In genomic region chr21:44930543-44930981, GRCh38 we compare ENCODE assay signal across 11 cellular contexts. TPM values are rescaled to one million over a fixed set of nuclear protein-coding genes. Genes with fewer than 3 reads are reported as not detected.
DNase-seq lines count a peak whose midpoint lies in the region; ATAC-seq, FAIRE-seq and TF ChIP-seq lines count a peak whose summit lies in the region.
"Had no signal": no experiment of that assay in that cellular context is flagged by ENCODE, and none has a peak within 500 bp of the region (broad histone marks: within the 10 kb centered on the region; RNA-seq: fewer than 3 reads in every experiment).

No MANE protein-coding gene starts in this region.

- no TSS peak for BruUV-seq in HepG2 (replicated peaks; lab: Mats Ljungman, UMichigan)

- no peaks in the 10 kb centered on the region for H3K36me3 Mint-ChIP-seq in activated naive CD4-positive, alpha-beta T cell treated with anti-CD3 and anti-CD28 coated beads, Interleukin-2, amount 50 U/mL, for 72 hours

- H3K27me3 ChIP-seq in HepG2 (ENCODE audit: control insufficient read depth in 1 of 2, insufficient read depth in 2 of 2, low read length in 2 of 2): peaks cover 1 to 4% of the 10 kb centered on the region in 2 experiments; a peak in 3 of 5 replicates
- peaks cover 84% of the 10 kb centered on the region for H3K27me3 ChIP-seq in transverse colon

- H3K27ac Mint-ChIP-seq in activated naive CD4-positive, alpha-beta T cell treated with anti-CD3 and anti-CD28 coated beads, Interleukin-2, amount 50 U/mL, for 72 hours: peak overlapping the region in 1 of 2 donors; percentile 11

- no peaks in the 10 kb centered on the region for H4K20me1 ChIP-seq in HepG2 (ENCODE audit: insufficient read depth, low read length)

- peak overlapping the region; percentile 56; the same call in 1 of the 2 replicates for H3K4me2 ChIP-seq in HepG2 (ENCODE audit: low read depth, low read length)

- FAIRE-seq in HepG2 (lab: Jason Lieb, UNC): no peak

- WGBS in HepG2 (ENCODE audit: low lambda C conversion rate): 64% methylated on average over 11 of the region's 12 CpGs
- 31% methylated on average over 12 of the region's 12 CpGs; no CpG with 5 or more reads in 1 of the 2 donors for WGBS in transverse colon (ENCODE audit: low coverage in 1 of 2), 2 donors

- CTCF ChIA-PET in HepG2 (lab: Yijun Ruan, JAX; ENCODE audit: low intra/inter-chr PET ratio, low total read pairs): no interaction called here

- no peak overlapping the region; a peak in 1 of 6 replicates for H3K4me3 ChIP-seq in HepG2 (replicated peaks in 1 of 3; ENCODE audit: insufficient read depth in 1 of 3, low read depth in 2 of 3, low read length in 3 of 3)
- no peak overlapping the region for H3K4me3 ChIP-seq in transverse colon

- intact Hi-C loops in HepG2 (cut with micrococcal nuclease; ENCODE audit: unreplicated experiment) (no loop called here), transverse colon (cut with DNase I; ENCODE audit: low total_unique reads) (no loop called here)

- H3K36me3 ChIP-seq in HepG2 (replicated peaks in 1 of 2; ENCODE audit: control insufficient read depth in 1 of 2, insufficient read depth in 2 of 2, low read length in 2 of 2) (no peaks in the 10 kb centered on the region), transverse colon (no peaks in the 10 kb centered on the region)

- TF ChIP-seq POLR2A in HepG2 (IDR thresholded peaks at IDR 0.05; ENCODE audit: insufficient read depth in 1 of 2, low read depth in 2 of 2, low read length in 2 of 2) (no peak), transverse colon (IDR thresholded peaks at IDR 0.05) (no peak)

- H3K79me2 ChIP-seq in HepG2 (ENCODE audit: insufficient read depth, low read length): no peaks in the 10 kb centered on the region

- H3K27ac ChIP-seq in HepG2 (ENCODE audit: extremely low read length, insufficient read depth, low read length) (no peak overlapping the region), transverse colon (peak overlapping the region in 2 of 4 donors; percentile 18 to 31), substantia nigra (ENCODE audit: low read depth, low read length, poor library complexity, severe bottlenecking) (no peak overlapping the region)
- H3K27ac ChIP-seq: epithelial cell of prostate, tibial artery had no signal

- H3K4me1 ChIP-seq in HepG2 (ENCODE audit: insufficient read depth, low read length) (peaks cover 89% of the 10 kb centered on the region), transverse colon (peaks cover 10 to 41% (median 27%) of the 10 kb centered on the region in 4 donors)

- no peak for TF ChIP-seq CTCF in HepG2 (CRISPR knock-in tag; IDR thresholded peaks at IDR 0.05)
- no peak for TF ChIP-seq CTCF in transverse colon (IDR thresholded peaks at IDR 0.05)

- no peak overlapping the region for H3K9ac ChIP-seq in HepG2 (ENCODE audit: insufficient read depth, low read depth, low read length)

- DNase-seq in activated naive CD4-positive, alpha-beta T cell treated with Interleukin-2 at 50 U/mL for 16 hours: peak; percentile 66
- no peak for DNase-seq in activated naive CD4-positive, alpha-beta T cell treated with anti-CD3 and anti-CD28 coated beads, Interleukin-2, amount 50 U/mL, for 72 hours (ENCODE audit: low spot score in 2 of 2)
- peak; percentile 62 for DNase-seq in activated T-cell treated with anti-CD3 and anti-CD28 coated beads for 1 hour (ENCODE audit: low read depth)
- DNase-seq in HepG2 (ENCODE audit: low spot score): no peak
- peak; percentile 39 for DNase-seq in transverse colon
- DNase-seq in NCI-H2196 (lab: John Stamatoyannopoulos, UW; ENCODE audit: unreplicated experiment): no peak
- no peak for DNase-seq in inferior parietal cortex (ENCODE audit: extremely low spot score)
- no peak for DNase-seq in substantia nigra (lab: John Stamatoyannopoulos, UW)
- DNase-seq: SW 1271 had no signal

- no peak for TF ChIP-seq RAD21 in HepG2 (CRISPR knock-in tag; IDR thresholded peaks at IDR 0.05)

- POLR2A ChIA-PET in HepG2 (lab: Yijun Ruan, JAX): interaction anchor here (2.6 kb wide), 1 partner anchor 17 kb away, joined by 15 read pairs; no protein-coding TSS in a partner anchor

- no peak for TF ChIP-seq EP300 in HepG2 (IDR thresholded peaks at IDR 0.05; ENCODE audit: low read depth in 2 of 2, low read length in 2 of 2)
- TF ChIP-seq EP300 in HepG2 (CRISPR knock-in tag; IDR thresholded peaks at IDR 0.05; ENCODE audit: borderline replicate concordance): no peak
- no peak for TF ChIP-seq EP300 in transverse colon (IDR thresholded peaks at IDR 0.05; ENCODE audit: low read depth)

- H3K9me3 ChIP-seq in HepG2 (ENCODE audit: low read length) (no peaks in the 10 kb centered on the region), transverse colon (no peaks in the 10 kb centered on the region)
- H3K9me3 ChIP-seq: tibial artery had no signal

- in situ Hi-C loops in HepG2 (cut with HindIII; ENCODE audit: extremely low pct_ligation_motif_present, low pct_unique_long_range_greater_than_20kb): no loop called here
- in situ Hi-C loops in transverse colon (cut with MboI; ENCODE audit: low pct_ligation_motif_present in 1 of 4, low pct_unique_long_range_greater_than_20kb in 1 of 4, low sequenced_read_pairs in 3 of 4): loop anchor here in 1 of 4 donors (10.0 to 25.0 kb wide), 2 partner anchors 46 to 118 kb away; partner anchors contain the start of genes SUMO3 and UBE2G2

- H2AFZ ChIP-seq in HepG2 (ENCODE audit: low read length): no peak overlapping the region

- no peak for ATAC-seq in activated naive CD4-positive, alpha-beta T cell treated with anti-CD3 and anti-CD28 coated beads, Interleukin-2, amount 50 U/mL, for 72 hours
- ATAC-seq in HepG2: no peak

- no peaks in the 10 kb centered on the region for H3K9me3 Mint-ChIP-seq in activated naive CD4-positive, alpha-beta T cell treated with anti-CD3 and anti-CD28 coated beads, Interleukin-2, amount 50 U/mL, for 72 hours

RNA-seq across cellular contexts. Expression of gene SLX9, which starts 9.3 kb away (rescaled TPM):
- total RNA-seq in activated naive CD4-positive, alpha-beta T cell treated with anti-CD3 and anti-CD28 coated beads, Interleukin-2, amount 50 U/mL, for 72 hours: 10 to 100 TPM; 25.3 to 63.9 TPM
- total RNA-seq in HepG2 (2016; rRNA removed; fragmentation: Illumina TruSeq; extraction: Trizol) (47.1 and 51.5 TPM in 2 replicates), transverse colon (10 to 100 TPM in 3 of 4 donors, 1 to 10 TPM in 1; 8.1 to 46.0 (median 16.6) TPM)
- total RNA-seq in HepG2 (2016; cell fraction: cytosol; rRNA removed; fragmentation: Illumina TruSeq; extraction: Trizol; ENCODE audit: low read depth): 43.4 and 50.9 TPM in 2 replicates
- 51.9 and 55.4 TPM in 2 replicates for total RNA-seq in HepG2 (2016; cell fraction: insoluble cytoplasmic fraction; rRNA removed; fragmentation: Illumina TruSeq; extraction: Trizol)
- total RNA-seq in HepG2 (2016; cell fraction: membrane; rRNA removed; fragmentation: Illumina TruSeq; extraction: Trizol): 31.2 and 37.8 TPM in 2 replicates
- 17.3 and 20.5 TPM in 2 replicates for total RNA-seq in HepG2 (2016; cell fraction: nucleus; rRNA removed; fragmentation: Illumina TruSeq; extraction: Trizol)
- polyA plus RNA-seq in HepG2 (2011; rRNA removed): 21.0 and 22.6 TPM in 2 replicates
- 32.4 and 47.0 TPM in 2 replicates for polyA plus RNA-seq in HepG2 (2011; cell fraction: cytosol; rRNA removed)
- 22.9 and 26.2 TPM in 2 replicates for polyA plus RNA-seq in HepG2 (2011; cell fraction: nucleus; rRNA removed)
- polyA plus RNA-seq in HepG2 (2012): 22.9 TPM in 2 replicates
- 43.3 and 45.1 TPM in 2 replicates for polyA plus RNA-seq in HepG2 (2016; cell fraction: cytosol; fragmentation: Illumina TruSeq; extraction: Trizol; ENCODE audit: low read depth)
- 53.9 and 57.5 TPM in 2 replicates for polyA plus RNA-seq in HepG2 (2016; cell fraction: insoluble cytoplasmic fraction; fragmentation: Illumina TruSeq; extraction: Trizol; ENCODE audit: low read depth)
- polyA plus RNA-seq in HepG2 (2016; cell fraction: membrane; fragmentation: Illumina TruSeq; extraction: Trizol; ENCODE audit: low read depth): 27.6 and 29.8 TPM in 2 replicates
- 35.4 and 41.4 TPM in 2 replicates for polyA plus RNA-seq in HepG2 (2016; cell fraction: nucleus; fragmentation: Illumina TruSeq; extraction: Trizol; ENCODE audit: insufficient read depth, low read depth)
- 14.1 and 17.2 TPM in 2 replicates for polyA minus RNA-seq in HepG2 (2011; rRNA and poly(A)+ RNA removed; ENCODE audit: low replicate concordance)
- polyA minus RNA-seq in HepG2 (2011; cell fraction: cytosol; rRNA and poly(A)+ RNA removed): 15.8 and 22.1 TPM in 2 replicates
- 5.8 and 8.6 TPM in 2 replicates for polyA minus RNA-seq in HepG2 (2011; cell fraction: nucleus; rRNA and poly(A)+ RNA removed)

RNA-seq across cellular contexts. Expression of gene ITGB2, which starts 9.9 kb away (rescaled TPM):
- total RNA-seq in activated naive CD4-positive, alpha-beta T cell treated with anti-CD3 and anti-CD28 coated beads, Interleukin-2, amount 50 U/mL, for 72 hours: 100 to 1,000 TPM; 151 to 272 TPM
- total RNA-seq in HepG2 (2016; rRNA removed; fragmentation: Illumina TruSeq; extraction: Trizol): 1.6 and 4.2 TPM in 2 replicates
- 0.71 and 0.91 TPM in 2 replicates for total RNA-seq in HepG2 (2016; cell fraction: cytosol; rRNA removed; fragmentation: Illumina TruSeq; extraction: Trizol; ENCODE audit: low read depth)
- total RNA-seq in HepG2 (2016; cell fraction: insoluble cytoplasmic fraction; rRNA removed; fragmentation: Illumina TruSeq; extraction: Trizol): 2.3 and 3.5 TPM in 2 replicates
- total RNA-seq in HepG2 (2016; cell fraction: membrane; rRNA removed; fragmentation: Illumina TruSeq; extraction: Trizol): 1.2 and 1.9 TPM in 2 replicates
- 6.5 and 6.6 TPM in 2 replicates for total RNA-seq in HepG2 (2016; cell fraction: nucleus; rRNA removed; fragmentation: Illumina TruSeq; extraction: Trizol)
- 18.0 and 26.4 TPM in 2 replicates for polyA plus RNA-seq in HepG2 (2011; rRNA removed)
- 22.3 and 25.2 TPM in 2 replicates for polyA plus RNA-seq in HepG2 (2011; cell fraction: cytosol; rRNA removed)
- polyA plus RNA-seq in HepG2 (2011; cell fraction: nucleus; rRNA removed): 63.6 and 64.3 TPM in 2 replicates
- 28.1 and 37.9 TPM in 2 replicates for polyA plus RNA-seq in HepG2 (2012)
- 0.53 and 1.0 TPM in 2 replicates for polyA plus RNA-seq in HepG2 (2016; cell fraction: cytosol; fragmentation: Illumina TruSeq; extraction: Trizol; ENCODE audit: low read depth)
- polyA plus RNA-seq in HepG2 (2016; cell fraction: insoluble cytoplasmic fraction; fragmentation: Illumina TruSeq; extraction: Trizol; ENCODE audit: low read depth): 2.2 and 2.5 TPM in 2 replicates
- 1.3 and 1.5 TPM in 2 replicates for polyA plus RNA-seq in HepG2 (2016; cell fraction: membrane; fragmentation: Illumina TruSeq; extraction: Trizol; ENCODE audit: low read depth)
- 5.9 and 7.0 TPM in 2 replicates for polyA plus RNA-seq in HepG2 (2016; cell fraction: nucleus; fragmentation: Illumina TruSeq; extraction: Trizol; ENCODE audit: insufficient read depth, low read depth)
- 1.4 and 26.8 TPM in 2 replicates for polyA minus RNA-seq in HepG2 (2011; rRNA and poly(A)+ RNA removed; ENCODE audit: low replicate concordance)
- 11.9 and 12.6 TPM in 2 replicates for polyA minus RNA-seq in HepG2 (2011; cell fraction: cytosol; rRNA and poly(A)+ RNA removed)
- 10.0 and 14.7 TPM in 2 replicates for polyA minus RNA-seq in HepG2 (2011; cell fraction: nucleus; rRNA and poly(A)+ RNA removed)
- 10 to 100 TPM; 14.2 to 32.4 (median 24.9) TPM for total RNA-seq in transverse colon

RNA-seq across cellular contexts. Expression of gene PTTG1IP, which starts 57.1 kb away (rescaled TPM):
- total RNA-seq in activated naive CD4-positive, alpha-beta T cell treated with anti-CD3 and anti-CD28 coated beads, Interleukin-2, amount 50 U/mL, for 72 hours: 10 to 100 TPM; 61.7 to 99.8 TPM
- 89.4 and 161 TPM in 2 replicates for total RNA-seq in HepG2 (2016; rRNA removed; fragmentation: Illumina TruSeq; extraction: Trizol)
- 42.7 and 52.7 TPM in 2 replicates for total RNA-seq in HepG2 (2016; cell fraction: cytosol; rRNA removed; fragmentation: Illumina TruSeq; extraction: Trizol; ENCODE audit: low read depth)
- 93.0 and 159 TPM in 2 replicates for total RNA-seq in HepG2 (2016; cell fraction: insoluble cytoplasmic fraction; rRNA removed; fragmentation: Illumina TruSeq; extraction: Trizol)
- total RNA-seq in HepG2 (2016; cell fraction: membrane; rRNA removed; fragmentation: Illumina TruSeq; extraction: Trizol): 72.6 and 73.1 TPM in 2 replicates
- 137 and 161 TPM in 2 replicates for total RNA-seq in HepG2 (2016; cell fraction: nucleus; rRNA removed; fragmentation: Illumina TruSeq; extraction: Trizol)
- 700 and 734 TPM in 2 replicates for polyA plus RNA-seq in HepG2 (2011; rRNA removed)
- polyA plus RNA-seq in HepG2 (2011; cell fraction: cytosol; rRNA removed): 548 and 662 TPM in 2 replicates
- 529 and 555 TPM in 2 replicates for polyA plus RNA-seq in HepG2 (2011; cell fraction: nucleus; rRNA removed)
- polyA plus RNA-seq in HepG2 (2012): 435 and 453 TPM in 2 replicates
- 22.2 and 24.3 TPM in 2 replicates for polyA plus RNA-seq in HepG2 (2016; cell fraction: cytosol; fragmentation: Illumina TruSeq; extraction: Trizol; ENCODE audit: low read depth)
- 90.0 and 95.3 TPM in 2 replicates for polyA plus RNA-seq in HepG2 (2016; cell fraction: insoluble cytoplasmic fraction; fragmentation: Illumina TruSeq; extraction: Trizol; ENCODE audit: low read depth)
- polyA plus RNA-seq in HepG2 (2016; cell fraction: membrane; fragmentation: Illumina TruSeq; extraction: Trizol; ENCODE audit: low read depth): 47.9 and 49.9 TPM in 2 replicates
- polyA plus RNA-seq in HepG2 (2016; cell fraction: nucleus; fragmentation: Illumina TruSeq; extraction: Trizol; ENCODE audit: insufficient read depth, low read depth): 267 and 281 TPM in 2 replicates
- 110 and 581 TPM in 2 replicates for polyA minus RNA-seq in HepG2 (2011; rRNA and poly(A)+ RNA removed; ENCODE audit: low replicate concordance)
- 491 and 595 TPM in 2 replicates for polyA minus RNA-seq in HepG2 (2011; cell fraction: cytosol; rRNA and poly(A)+ RNA removed)
- 203 and 242 TPM in 2 replicates for polyA minus RNA-seq in HepG2 (2011; cell fraction: nucleus; rRNA and poly(A)+ RNA removed)
- total RNA-seq in transverse colon: 100 to 1,000 TPM; 157 to 552 (median 288) TPM

Comparison
In these comparisons a context has a peak if more than half of its experiments do, and no peak if none do; other contexts are left out.
1. DNase-seq: peak in activated naive CD4-positive, alpha-beta T cell treated with Interleukin-2 at 50 U/mL for 16 hours (single experiment), activated T-cell treated with anti-CD3 and anti-CD28 coated beads for 1 hour (single experiment) and transverse colon (single experiment); none in activated naive CD4-positive, alpha-beta T cell treated with anti-CD3 and anti-CD28 coated beads, Interleukin-2, amount 50 U/mL, for 72 hours (0 of 2), HepG2 (single experiment), NCI-H2196 (single experiment), inferior parietal cortex (single experiment) and substantia nigra (0 of 49).
2. RNA of gene ITGB2, which starts 9.9 kb away (total RNA-seq): 151 to 272 TPM in activated naive CD4-positive, alpha-beta T cell treated with anti-CD3 and anti-CD28 coated beads, Interleukin-2, amount 50 U/mL, for 72 hours; 14.2 to 32.4 TPM in transverse colon and 0.71 to 6.6 TPM in HepG2; every median in the first group is over 4 times any median in the second.